In the genomic region with DNA sequence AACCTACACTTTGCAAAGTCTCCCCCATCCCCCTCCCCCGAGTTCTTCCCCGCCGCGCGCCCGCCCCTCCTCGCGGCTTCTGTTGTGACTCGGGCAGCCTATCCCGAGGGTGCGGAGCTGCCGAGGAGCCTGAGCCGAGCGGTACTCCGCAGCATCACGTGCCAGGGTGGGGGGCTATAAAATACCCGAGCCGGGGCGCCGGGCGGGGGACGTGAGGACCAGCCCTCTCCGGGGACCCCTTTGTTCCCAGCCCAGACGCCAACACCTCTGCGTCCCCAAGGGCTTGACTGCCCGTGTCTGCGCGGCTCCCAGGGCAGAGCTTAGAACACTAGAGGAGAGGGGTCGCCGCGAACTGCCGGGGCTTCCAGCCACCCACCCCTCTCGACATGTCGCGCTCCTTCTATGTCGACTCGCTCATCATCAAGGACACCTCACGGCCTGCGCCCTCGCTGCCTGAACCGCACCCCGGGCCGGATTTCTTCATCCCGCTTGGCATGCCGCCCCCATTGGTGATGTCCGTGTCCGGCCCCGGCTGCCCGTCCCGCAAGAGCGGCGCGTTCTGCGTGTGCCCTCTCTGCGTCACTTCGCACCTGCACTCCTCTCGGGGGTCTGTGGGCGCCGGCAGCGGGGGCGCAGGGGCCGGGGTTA, we compare ENCODE assay signal across 9 cellular contexts. TPM values are rescaled to one million over a fixed set of nuclear protein-coding genes. Genes with fewer than 3 reads are reported as not detected.
DNase-seq lines count a peak whose midpoint lies in the region; ATAC-seq and TF ChIP-seq lines count a peak whose summit lies in the region.
"Had no signal": no experiment of that assay in that cellular context is flagged by ENCODE, and none has a peak within 500 bp of the region (broad histone marks: within the 10 kb centered on the region; RNA-seq: fewer than 3 reads in every experiment).

A gene (plus strand): TSS at position 205 of the 648 bp plus-strand sequence. CDS start 182 bp downstream, at position 387.

- H3K9me3 ChIP-seq in right atrium auricular region, result no peaks in the 10 kb centered on the region
- H3K9me3 ChIP-seq: body of pancreas had no signal

- H3K27ac ChIP-seq in right atrium auricular region (no peak within 1 kb of the TSS), skin epidermis (no peak within 1 kb of the TSS)
- H3K27ac ChIP-seq: body of pancreas had no signal

- peak; percentile 28 for DNase-seq in DMS53 (lab: John Stamatoyannopoulos, UW)
- no peak for DNase-seq in DMS53 treated with DMSO at 0.1 percent for 48 hours (lab: John Stamatoyannopoulos, UW; ENCODE audit: unreplicated experiment)
- peak; percentile 74 for DNase-seq in right atrium auricular region (ENCODE audit: low spot score)
- DNase-seq in stimulated activated CD4-positive, alpha-beta T cell treated with anti-CD3 and anti-CD28 coated beads, Interleukin-4, amount 100 ng/mL, for 1 hour, result no peak
- DNase-seq in KG1 (lab: John Stamatoyannopoulos, UW), result no peak
- DNase-seq: body of pancreas had no signal

- no peaks in the 10 kb centered on the region for H3K36me3 ChIP-seq in right atrium auricular region

- ATAC-seq in HG03439 (IDR thresholded peaks at IDR 0.05; ENCODE audit: unreplicated experiment), result no peak
- ATAC-seq: body of pancreas had no signal

- H3K4me3 ChIP-seq in WI38 (ENCODE audit: low read depth, low read length) (peak within 1 kb of the TSS; percentile 54), right atrium auricular region (peak within 1 kb of the TSS; percentile 26 to 46), skin epidermis (peak within 1 kb of the TSS in 5 of 7 experiments; percentile 0 to 23 (median 11))
- H3K4me3 ChIP-seq: body of pancreas had no signal

- peaks cover 0 to 37% of the 10 kb centered on the region in 2 donors for H3K4me1 ChIP-seq in right atrium auricular region

- H3K27me3 ChIP-seq in right atrium auricular region, result peaks cover 14 to 34% of the 10 kb centered on the region in 2 donors

- TF ChIP-seq CTCF in WI38 (IDR thresholded peaks at IDR 0.05; ENCODE audit: low read depth, low read length) (no peak), right atrium auricular region (IDR thresholded peaks at IDR 0.05) (no peak)

RNA-seq across cellular contexts. Expression of the gene that starts here (rescaled TPM):
- total RNA-seq in right atrium auricular region, result not detected
- total RNA-seq: body of pancreas had no signal

Comparison
In these comparisons a context has a peak if more than half of its experiments do, and no peak if none do; other contexts are left out.
1. Peak in DNase-seq and H3K4me3 ChIP-seq in right atrium auricular region; RNA of the gene not detected or under 1 TPM.